Comparison of ENCODE assay signal across 29 cellular contexts in genomic region chr10:34776090-34776690, GRCh38. TPM values are rescaled to one million over a fixed set of nuclear protein-coding genes. Genes with fewer than 3 reads are reported as not detected.
DNase-seq lines count a peak whose midpoint lies in the region; ATAC-seq lines count a peak whose summit lies in the region.
"Had no signal": no experiment of that assay in that cellular context is flagged by ENCODE, and none has a peak within 500 bp of the region (broad histone marks: within the 10 kb centered on the region; RNA-seq: fewer than 3 reads in every experiment).

No MANE protein-coding gene starts in this region.

- no peak overlapping the region for H4K8ac ChIP-seq in mesenchymal stem cell (ENCODE audit: low read length)

- ATAC-seq in stimulated activated naive CD8-positive, alpha-beta T cell treated with anti-CD3 and anti-CD28 coated beads, Interleukin-15, Interleukin-2, amounts not matched to agents 100 U/mL and 50 U/mL, for 24 hours = no peak
- ATAC-seq in HG02588 (IDR thresholded peaks at IDR 0.05; ENCODE audit: unreplicated experiment) = no peak
- ATAC-seq: activated T-cell treated with anti-CD3 and anti-CD28 coated beads, Interleukin-2, amount 50 U/mL, for 4 hours; PC-3; psoas muscle; stimulated activated naive B cell treated with anti-CD40 and anti-IgM and Interleukin-4, amounts not matched to agents 10 μg/mL and 1 μg/mL and 100 μg/mL, for 72 hours had no signal

- H2AK5ac ChIP-seq in mesenchymal stem cell (ENCODE audit: low read length, severe bottlenecking) = no peak overlapping the region

- H3K23ac ChIP-seq in mesenchymal stem cell (ENCODE audit: low read length in 2 of 2) = no peak overlapping the region

- WGBS in mesenchymal stem cell = 11% methylated on average over 1 of the region's 2 CpGs

- no peak overlapping the region for H3K14ac ChIP-seq in mesenchymal stem cell (ENCODE audit: low read length in 2 of 2)

- H3K18ac ChIP-seq in mesenchymal stem cell (ENCODE audit: low read depth in 1 of 2, low read length in 2 of 2) = no peak overlapping the region

- H3K27me3 Mint-ChIP-seq in stimulated activated naive CD8-positive, alpha-beta T cell treated with anti-CD3 and anti-CD28 coated beads, Interleukin-15, Interleukin-2, amounts not matched to agents 100 ng/mL and 50 ng/mL, for 24 hours = peaks cover 3% of the 10 kb centered on the region

- in situ Hi-C loops in ACHN (cut with HindIII; ENCODE audit: low pct_ligation_motif_present, low pct_unique_long_range_greater_than_20kb, low sequenced_read_pairs) = no loop called here

- H3K4me3 Mint-ChIP-seq in stimulated activated naive CD8-positive, alpha-beta T cell treated with anti-CD3 and anti-CD28 coated beads, Interleukin-15, Interleukin-2, amounts not matched to agents 100 ng/mL and 50 ng/mL, for 24 hours = no peak overlapping the region
- H3K4me3 Mint-ChIP-seq: activated T-cell treated with anti-CD3 and anti-CD28 coated beads, Interleukin-2, amount 50 U/mL, for 4 hours; stimulated activated naive B cell treated with anti-CD40 and anti-IgM and Interleukin-4, amounts not matched to agents 10 μg/mL and 1 μg/mL and 100 μg/mL, for 72 hours; T-helper 2 cell treated with Interferon-gamma antibody and Interleukin-4, amounts not matched to agents 5 μg/mL and 100 μg/mL, for 36 hours had no signal

- H3K4me2 ChIP-seq in mesenchymal stem cell (ENCODE audit: low read length, poor library complexity, severe bottlenecking) = no peak overlapping the region

- peaks cover 8% of the 10 kb centered on the region for H3K79me1 ChIP-seq in mesenchymal stem cell (replicated peaks; ENCODE audit: low read length, poor library complexity, severe bottlenecking)

- H3K4me1 ChIP-seq in mesenchymal stem cell (ENCODE audit: control insufficient read depth, insufficient read depth, low read depth, low read length) = peaks cover 11% of the 10 kb centered on the region
- H3K4me1 ChIP-seq: Caco-2 had no signal

- H2BK5ac ChIP-seq in mesenchymal stem cell (ENCODE audit: low read depth, low read length, poor library complexity, severe bottlenecking) = no peak overlapping the region

- no peaks in the 10 kb centered on the region for H3K36me3 Mint-ChIP-seq in stimulated activated naive CD8-positive, alpha-beta T cell treated with anti-CD3 and anti-CD28 coated beads, Interleukin-15, Interleukin-2, amounts not matched to agents 100 ng/mL and 50 ng/mL, for 24 hours (ENCODE audit: low read depth)
- H3K36me3 Mint-ChIP-seq: stimulated activated naive B cell treated with anti-CD40 and anti-IgM and Interleukin-4, amounts not matched to agents 10 μg/mL and 1 μg/mL and 100 μg/mL, for 72 hours had no signal

- H3K9me3 Mint-ChIP-seq in stimulated activated naive CD8-positive, alpha-beta T cell treated with anti-CD3 and anti-CD28 coated beads, Interleukin-15, Interleukin-2, amounts not matched to agents 100 ng/mL and 50 ng/mL, for 24 hours = no peaks in the 10 kb centered on the region
- H3K9me3 Mint-ChIP-seq: activated T-cell treated with anti-CD3 and anti-CD28 coated beads, Interleukin-2, amount 50 U/mL, for 4 hours; stimulated activated naive B cell treated with anti-CD40 and anti-IgM and Interleukin-4, amounts not matched to agents 10 μg/mL and 1 μg/mL and 100 μg/mL, for 72 hours; T-helper 2 cell treated with Interferon-gamma antibody and Interleukin-4, amounts not matched to agents 5 μg/mL and 100 μg/mL, for 36 hours had no signal

- H3K4me1 Mint-ChIP-seq in stimulated activated naive CD8-positive, alpha-beta T cell treated with anti-CD3 and anti-CD28 coated beads, Interleukin-15, Interleukin-2, amounts not matched to agents 100 ng/mL and 50 ng/mL, for 24 hours (ENCODE audit: low read depth) = peaks cover 8% of the 10 kb centered on the region

- no peak overlapping the region for H3K4ac ChIP-seq in mesenchymal stem cell (ENCODE audit: low read depth in 1 of 2, low read length in 2 of 2)

- no peak overlapping the region for H3K27ac ChIP-seq in mesenchymal stem cell (ENCODE audit: low read length, poor library complexity, severe bottlenecking)
- H3K27ac ChIP-seq: dorsolateral prefrontal cortex, neutrophil, psoas muscle, thoracic aorta, VCaP had no signal

- no peaks in the 10 kb centered on the region for H3K9me3 ChIP-seq in mesenchymal stem cell (ENCODE audit: control insufficient read depth, low read length)
- H3K9me3 ChIP-seq: Caco-2, neutrophil, psoas muscle, sigmoid colon, thoracic aorta had no signal

- H2AFZ ChIP-seq in mesenchymal stem cell (ENCODE audit: low read depth, low read length) = no peak overlapping the region

- no peak overlapping the region for H3K4me3 ChIP-seq in mesenchymal stem cell (ENCODE audit: insufficient read depth in 1 of 2, low read depth in 1 of 2, low read length in 2 of 2)
- H3K4me3 ChIP-seq: dorsolateral prefrontal cortex, psoas muscle, sigmoid colon, thoracic aorta had no signal

- H2BK12ac ChIP-seq in mesenchymal stem cell (ENCODE audit: low read length in 2 of 2) = no peak overlapping the region

- H3K36me3 ChIP-seq in mesenchymal stem cell (ENCODE audit: control insufficient read depth in 1 of 2, insufficient read depth in 2 of 2, low read depth in 1 of 2, low read length in 2 of 2) = peaks cover 0 to 6% of the 10 kb centered on the region in 2 experiments
- H3K36me3 ChIP-seq: neutrophil, sigmoid colon, thoracic aorta had no signal

- no peaks in the 10 kb centered on the region for H3K27me3 ChIP-seq in mesenchymal stem cell (ENCODE audit: control insufficient read depth in 1 of 2, insufficient read depth in 1 of 2, low read length in 2 of 2)
- H3K27me3 ChIP-seq: sigmoid colon had no signal

- no peak overlapping the region for H2BK15ac ChIP-seq in mesenchymal stem cell (ENCODE audit: low read depth, poor library complexity, severe bottlenecking)

- no peak overlapping the region for H2BK120ac ChIP-seq in mesenchymal stem cell (ENCODE audit: low read depth, low read length)

- no peak for DNase-seq in stimulated activated naive CD8-positive, alpha-beta T cell treated with anti-CD3 and anti-CD28 coated beads, Interleukin-15, Interleukin-2, amounts not matched to agents 100 U/mL and 50 U/mL, for 24 hours
- DNase-seq in amniotic epithelial cell (ENCODE audit: low read depth) (peak; percentile 43), mesenchymal stem cell (peak; percentile 61), EL (no peak), ACHN (no peak), NCI-H2029 (lab: John Stamatoyannopoulos, UW) (no peak)
- DNase-seq: activated CD4-positive, alpha-beta T cell treated with anti-CD3 and anti-CD28 coated beads for 48 hours; activated gamma-delta T cell treated with Interleukin-2 at 50 U/mL for 16 hours; activated T-cell treated with anti-CD3 and anti-CD28 coated beads, Interleukin-2, amount 50 U/mL, for 4 hours; C1 segment of cervical spinal cord; Caco-2; dorsolateral prefrontal cortex; GF-D8; H7; KG1; mammary epithelial cell; NCI-H510A; PC-3; psoas muscle; SHP77; sigmoid colon; stimulated activated CD4-positive, alpha-beta T cell treated with anti-CD3 and anti-CD28 coated beads, Interleukin-15, amount 100 ng/mL, for 24 hours; stimulated activated naive B cell treated with anti-CD40 and anti-IgM and Interleukin-4, amounts not matched to agents 10 μg/mL and 1 μg/mL and 100 μg/mL, for 72 hours had no signal

- H3K9ac ChIP-seq in mesenchymal stem cell (ENCODE audit: low read length) = no peak overlapping the region

- H4K91ac ChIP-seq in mesenchymal stem cell (ENCODE audit: low read length) = no peak overlapping the region

- H3K27ac Mint-ChIP-seq in stimulated activated naive CD8-positive, alpha-beta T cell treated with anti-CD3 and anti-CD28 coated beads, Interleukin-15, Interleukin-2, amounts not matched to agents 100 ng/mL and 50 ng/mL, for 24 hours = peak overlapping the region; percentile 18
- H3K27ac Mint-ChIP-seq: stimulated activated naive B cell treated with anti-CD40 and anti-IgM and Interleukin-4, amounts not matched to agents 10 μg/mL and 1 μg/mL and 100 μg/mL, for 72 hours; T-helper 2 cell treated with Interferon-gamma antibody and Interleukin-4, amounts not matched to agents 5 μg/mL and 100 μg/mL, for 36 hours had no signal

RNA-seq across cellular contexts. Expression of gene PARD3, which starts 38.9 kb away (rescaled TPM):
- 37.3 TPM for polyA plus RNA-seq in mesenchymal stem cell (2013, experiment 1 of 2)
- 35.9 TPM for polyA plus RNA-seq in mesenchymal stem cell (2013, experiment 2 of 2)

Comparison
In these comparisons a context has a peak if more than half of its experiments do, and no peak if none do; other contexts are left out.
1. DNase-seq: peak in amniotic epithelial cell (single experiment) and mesenchymal stem cell (single experiment); none in stimulated activated naive CD8-positive, alpha-beta T cell treated with anti-CD3 and anti-CD28 coated beads, Interleukin-15, Interleukin-2, amounts not matched to agents 100 U/mL and 50 U/mL, for 24 hours (single experiment), EL (single experiment), ACHN (single experiment) and NCI-H2029 (single experiment).